23 cellular contexts compared by ENCODE assay signal in genomic region chr7:46653848-46654247, GRCh38.
"Had no signal": no experiment of that assay in that cellular context is flagged by ENCODE, and none has a peak within 500 bp of the region (broad histone marks: within the 10 kb centered on the region; RNA-seq: fewer than 3 reads in every experiment).

No MANE protein-coding gene starts in this region.

- DNase-seq: activated CD4-positive, alpha-beta T cell treated with anti-CD3 and anti-CD28 coated beads for 36 hours; activated CD4-positive, CD25-positive, alpha-beta regulatory T cell; activated CD8-positive, alpha-beta memory T cell treated with anti-CD3 and anti-CD28 coated beads, Interleukin-2, amount 50 U/mL, for 4 hours; activated CD8-positive, alpha-beta T cell treated with anti-CD3 and anti-CD28 coated beads for 36 hours; activated naive CD4-positive, alpha-beta T cell treated with anti-CD3 and anti-CD28 coated beads, Interleukin-2, amount 50 U/mL, for 16 hours; activated naive CD8-positive, alpha-beta T cell treated with anti-CD3 and anti-CD28 coated beads, Interleukin-2, amount 10 ng/mL, durations not matched to agents 7 days and 5 days; adrenal gland; anterior cingulate cortex; caudate nucleus; Kasumi-1; KBM-7; NCI-H1105; NCI-H1436 treated with DMSO at 0.1 percent for 48 hours; NCI-H187; NCI-H2081 treated with DMSO at 0.1 percent for 48 hours; NCI-H446; NCI-H524; SIG-M5; T-cell; T-helper 2 cell; T1000 had no signal

- ATAC-seq: activated CD4-positive, alpha-beta T cell treated with anti-CD3 and anti-CD28 coated beads for 36 hours; activated CD8-positive, alpha-beta T cell treated with anti-CD3 and anti-CD28 coated beads for 36 hours; T-cell had no signal

- H3K9me3 ChIP-seq: adrenal gland, breast epithelium had no signal

- H3K4me1 ChIP-seq: adrenal gland, breast epithelium had no signal

- H3K27ac ChIP-seq: adrenal gland, breast epithelium, VCaP had no signal

- H3K4me3 ChIP-seq: adrenal gland, breast epithelium had no signal

- H3K36me3 ChIP-seq: adrenal gland, breast epithelium had no signal

- H3K27me3 ChIP-seq: adrenal gland, breast epithelium had no signal
